ENCODE assay signal across 1 cellular context in genomic region chr19:48646912-48647216, GRCh38.
TF ChIP-seq lines count a peak whose summit lies in the region.

No MANE protein-coding gene starts in this region.

TF ChIP-seq in IMR-90, 13 proteins besides CTCF, POLR2A, EP300 and RAD21:
- TF ChIP-seq CHD1 (IDR thresholded peaks at IDR 0.05; ENCODE audit: low read depth, low read length), result no peak
- no peak for TF ChIP-seq BHLHE40 (IDR thresholded peaks at IDR 0.05; ENCODE audit: low read depth, low read length)
- TF ChIP-seq FOS (IDR thresholded peaks at IDR 0.05; ENCODE audit: low read depth, low read length), result no peak
- no peak for TF ChIP-seq MAZ (IDR thresholded peaks at IDR 0.05; ENCODE audit: borderline replicate concordance, low read depth, low read length)
- no peak for TF ChIP-seq ELK1 (IDR thresholded peaks at IDR 0.05; ENCODE audit: borderline replicate concordance, low read depth, low read length)
- no peak for TF ChIP-seq NFE2L2 (IDR thresholded peaks at IDR 0.05; ENCODE audit: low read depth, low read length)
- no peak for TF ChIP-seq MAFK (IDR thresholded peaks at IDR 0.05; ENCODE audit: low read depth, low read length)
- no peak for TF ChIP-seq RCOR1 (IDR thresholded peaks at IDR 0.05; ENCODE audit: insufficient replicate concordance, low read length)
- no peak for TF ChIP-seq MXI1 (IDR thresholded peaks at IDR 0.05; ENCODE audit: borderline replicate concordance, low read depth, low read length)
- no peak for TF ChIP-seq RFX5 (IDR thresholded peaks at IDR 0.05; ENCODE audit: low read depth, low read length)
- TF ChIP-seq CEBPB (IDR thresholded peaks at IDR 0.05; ENCODE audit: low read depth, low read length), result no peak
- TF ChIP-seq USF2 (IDR thresholded peaks at IDR 0.05; ENCODE audit: low read depth, low read length), result no peak
- TF ChIP-seq SMC3 (IDR thresholded peaks at IDR 0.05; ENCODE audit: low read depth, low read length), result no peak
